In genomic region chr3:16140116-16140893, GRCh38 we compare ENCODE assay signal across 12 cellular contexts. TPM values are rescaled to one million over a fixed set of nuclear protein-coding genes. Genes with fewer than 3 reads are reported as not detected.
A peak's percentile ranks its signal among the peaks of the same experiment; 100 is the strongest.
DNase-seq lines count a peak whose midpoint lies in the region; ATAC-seq and TF ChIP-seq lines count a peak whose summit lies in the region.
"Had no signal": no experiment of that assay in that cellular context is flagged by ENCODE, and none has a peak within 500 bp of the region (broad histone marks: within the 10 kb centered on the region; RNA-seq: fewer than 3 reads in every experiment).

No MANE protein-coding gene starts in this region.

- no peak overlapping the region for H3K4me3 ChIP-seq in SK-N-SH (ENCODE audit: low read depth in 2 of 2, low read length in 1 of 2)

- WGBS in SK-N-SH (ENCODE audit: low lambda C conversion rate): 85% methylated on average over 6 of the region's 6 CpGs

- H3K9me2 ChIP-seq in SK-N-SH: no peaks in the 10 kb centered on the region

- H3F3A ChIP-seq in SK-N-SH (replicated peaks; ENCODE audit: insufficient read depth): peaks cover 12% of the 10 kb centered on the region

- POLR2A ChIA-PET in SK-N-SH (lab: Yijun Ruan, JAX): no interaction called here

- no peaks in the 10 kb centered on the region for H3K36me3 ChIP-seq in SK-N-SH (replicated peaks in 1 of 2; ENCODE audit: control insufficient read depth in 1 of 2, insufficient read depth in 2 of 2, low read length in 1 of 2)

- CTCF ChIA-PET in SK-N-SH (lab: Yijun Ruan, JAX): interaction anchor here (1.2 to 1.3 kb wide), 2 partner anchors 8 to 39 kb away, joined by 3 read pairs; no protein-coding TSS in a partner anchor

- H3K4me3 Mint-ChIP-seq in activated T-cell treated with anti-CD3 and anti-CD28 coated beads, Interleukin-2, amount 50 U/mL, for 72 hours: no peak overlapping the region
- H3K4me3 Mint-ChIP-seq: activated naive CD8-positive, alpha-beta T cell treated with anti-CD3 and anti-CD28 coated beads, Interleukin-2, amount 10 ng/mL, durations not matched to agents 7 days and 5 days had no signal

- H3K27ac ChIP-seq in SK-N-SH (ENCODE audit: low read depth in 2 of 2, low read length in 1 of 2): peak overlapping the region in 1 of 2 experiments; percentile 66; a peak in 2 of 4 replicates
- H3K27ac ChIP-seq: 22Rv1 had no signal

- no peaks in the 10 kb centered on the region for H3K9me3 ChIP-seq in SK-N-SH

- peak overlapping the region; percentile 16; the same call in 1 of the 2 replicates for H2AFZ ChIP-seq in SK-N-SH (ENCODE audit: low read depth)

- H3K27me3 ChIP-seq in SK-N-SH (ENCODE audit: insufficient read depth): no peaks in the 10 kb centered on the region

- TF ChIP-seq CTCF in SK-N-SH (IDR thresholded peaks at IDR 0.05): no peak
- no peak for TF ChIP-seq CTCF in omental fat pad (IDR thresholded peaks at IDR 0.05)

- no peaks in the 10 kb centered on the region for H3K79me2 ChIP-seq in SK-N-SH (ENCODE audit: insufficient read depth)

- 0 out of 4 replicates have a peak, but pooled peaks of 1 of the 2 experiments have one; percentile 18 for TF ChIP-seq EP300 in SK-N-SH (IDR thresholded peaks at IDR 0.05; ENCODE audit: borderline replicate concordance in 1 of 2, low read depth in 1 of 2, low read length in 1 of 2)

- no peak overlapping the region for H3K27ac Mint-ChIP-seq in activated T-cell treated with anti-CD3 and anti-CD28 coated beads, Interleukin-2, amount 50 U/mL, for 72 hours
- H3K27ac Mint-ChIP-seq: activated naive CD8-positive, alpha-beta T cell treated with anti-CD3 and anti-CD28 coated beads, Interleukin-2, amount 10 ng/mL, durations not matched to agents 7 days and 5 days had no signal

- peaks cover 0 to 4% of the 10 kb centered on the region in 2 donors for H3K36me3 Mint-ChIP-seq in activated T-cell treated with anti-CD3 and anti-CD28 coated beads, Interleukin-2, amount 50 U/mL, for 72 hours (ENCODE audit: insufficient read depth in 2 of 2)
- H3K36me3 Mint-ChIP-seq: activated naive CD8-positive, alpha-beta T cell treated with anti-CD3 and anti-CD28 coated beads, Interleukin-2, amount 10 ng/mL, durations not matched to agents 7 days and 5 days had no signal

- no peaks in the 10 kb centered on the region for H4K20me1 ChIP-seq in SK-N-SH (ENCODE audit: insufficient read depth)

- no peak for ATAC-seq in SK-N-SH treated with all-trans-retinoic acid at 6 μM for 48 hours
- peak; percentile 60 for ATAC-seq in omental fat pad (ENCODE audit: low FRiP score)
- ATAC-seq in activated T-cell treated with anti-CD3 and anti-CD28 coated beads, Interleukin-2, amount 50 U/mL, for 72 hours (replicated peaks in 1 of 2): no peak
- ATAC-seq in GM18868 (IDR thresholded peaks at IDR 0.05; ENCODE audit: unreplicated experiment): no peak
- ATAC-seq: stimulated activated naive CD8-positive, alpha-beta T cell treated with anti-CD3 and anti-CD28 coated beads, Interleukin-15, Interleukin-2, amounts not matched to agents 100 U/mL and 50 U/mL, for 24 hours had no signal

- no peaks in the 10 kb centered on the region for H3K27me3 Mint-ChIP-seq in activated T-cell treated with anti-CD3 and anti-CD28 coated beads, Interleukin-2, amount 50 U/mL, for 72 hours (ENCODE audit: low read depth)

- no peaks in the 10 kb centered on the region for H3K4me1 Mint-ChIP-seq in activated T-cell treated with anti-CD3 and anti-CD28 coated beads, Interleukin-2, amount 50 U/mL, for 72 hours (ENCODE audit: low read depth)
- H3K4me1 Mint-ChIP-seq: activated naive CD8-positive, alpha-beta T cell treated with anti-CD3 and anti-CD28 coated beads, Interleukin-2, amount 10 ng/mL, durations not matched to agents 7 days and 5 days had no signal

- no peak overlapping the region for H3K4me2 ChIP-seq in SK-N-SH

- H3K4me1 ChIP-seq in SK-N-SH (ENCODE audit: control insufficient read depth in 1 of 2, insufficient read depth in 2 of 2, low read depth in 1 of 2, low read length in 1 of 2): peaks cover 0 to 13% of the 10 kb centered on the region in 2 experiments; a peak in 1 of 4 replicates

- DNase-seq in SK-N-SH: no peak
- peak; percentile 88 for DNase-seq in fibroblast of peridontal ligament (ENCODE audit: extremely low read depth)
- no peak for DNase-seq in omental fat pad (ENCODE audit: low spot score)
- DNase-seq in activated CD8-positive, alpha-beta memory T cell treated with anti-CD3 and anti-CD28 coated beads, Interleukin-2, amount 50 U/mL, for 4 hours: no peak
- DNase-seq in activated T-cell treated with anti-CD3 and anti-CD28 coated beads, Interleukin-2, amount 50 U/mL, for 72 hours: no peak
- no peak for DNase-seq in stimulated activated naive CD4-positive, alpha-beta T cell (lab: John Stamatoyannopoulos, UW)
- DNase-seq: activated naive CD8-positive, alpha-beta T cell treated with anti-CD3 and anti-CD28 coated beads, Interleukin-2, amount 10 ng/mL, durations not matched to agents 7 days and 5 days; NCI-H1105; stimulated activated naive CD8-positive, alpha-beta T cell treated with anti-CD3 and anti-CD28 coated beads, Interleukin-15, Interleukin-2, amounts not matched to agents 100 U/mL and 50 U/mL, for 24 hours had no signal

- peaks cover 2 to 11% of the 10 kb centered on the region in 2 donors for H3K9me3 Mint-ChIP-seq in activated T-cell treated with anti-CD3 and anti-CD28 coated beads, Interleukin-2, amount 50 U/mL, for 72 hours

- H3K9ac ChIP-seq in SK-N-SH: peak overlapping the region; percentile 38

- no peak for TF ChIP-seq RAD21 in SK-N-SH (IDR thresholded peaks at IDR 0.05; ENCODE audit: low read length)

TF ChIP-seq in SK-N-SH, 30 proteins besides CTCF, POLR2A, EP300 and RAD21:
- peak; percentile 41 for TF ChIP-seq NFIC (IDR thresholded peaks at IDR 0.05; ENCODE audit: borderline replicate concordance)
- peak; percentile 36; the same call in 1 of the 2 replicates for TF ChIP-seq TCF12 (IDR thresholded peaks at IDR 0.05)
- peak; percentile 13; the same call in 1 of the 2 replicates for TF ChIP-seq JUND (IDR thresholded peaks at IDR 0.05)
- TF ChIP-seq GABPA (IDR thresholded peaks at IDR 0.05; ENCODE audit: low read depth): no peak
- TF ChIP-seq FOSL2 (IDR thresholded peaks at IDR 0.05; ENCODE audit: borderline replicate concordance, low read depth): no peak
- TF ChIP-seq EZH2phosphoT487 (IDR thresholded peaks at IDR 0.05; ENCODE audit: borderline replicate concordance, low read depth): no peak

TF ChIP-seq in SK-N-SH treated with all-trans-retinoic acid at 6 μM for 48 hours, 23 proteins besides CTCF, POLR2A, EP300 and RAD21:
- TF ChIP-seq ESRRG (CRISPR knock-in tag; IDR thresholded peaks at IDR 0.05): no peak
- TF ChIP-seq TCF4 (CRISPR knock-in tag; IDR thresholded peaks at IDR 0.05; ENCODE audit: borderline replicate concordance): no peak
- no peak for TF ChIP-seq GLIS3 (CRISPR knock-in tag; IDR thresholded peaks at IDR 0.05)
- TF ChIP-seq TSHZ2 (CRISPR knock-in tag; IDR thresholded peaks at IDR 0.05): no peak
- no peak for TF ChIP-seq OSR1 (CRISPR knock-in tag; IDR thresholded peaks at IDR 0.05)
- no peak for TF ChIP-seq TOX (CRISPR knock-in tag; IDR thresholded peaks at IDR 0.05; ENCODE audit: borderline replicate concordance)
- TF ChIP-seq PPARA (CRISPR knock-in tag; IDR thresholded peaks at IDR 0.05; ENCODE audit: borderline replicate concordance): no peak
- no peak for TF ChIP-seq BACH2 (CRISPR knock-in tag; IDR thresholded peaks at IDR 0.05; ENCODE audit: borderline replicate concordance)
- no peak for TF ChIP-seq ARNTL (CRISPR knock-in tag; IDR thresholded peaks at IDR 0.05; ENCODE audit: borderline replicate concordance, low read depth)
- no peak for TF ChIP-seq CSDC2 (CRISPR knock-in tag; IDR thresholded peaks at IDR 0.05)
- TF ChIP-seq POU6F1 (CRISPR knock-in tag; IDR thresholded peaks at IDR 0.05; ENCODE audit: borderline replicate concordance, low read depth): no peak
- TF ChIP-seq SNAI2 (CRISPR knock-in tag; IDR thresholded peaks at IDR 0.05): no peak
- no peak for TF ChIP-seq ZNF8 (CRISPR knock-in tag; IDR thresholded peaks at IDR 0.05)

RNA-seq across cellular contexts. Expression of gene GALNT15, which starts 34.2 kb away (rescaled TPM):
- polyA plus RNA-seq in SK-N-SH (2012; rRNA removed): 4.7 and 6.5 TPM in 2 replicates
- 4.0 and 5.5 TPM in 2 replicates for polyA plus RNA-seq in SK-N-SH (2012; cell fraction: cytosol; rRNA removed)
- 4.0 and 5.4 TPM in 2 replicates for polyA plus RNA-seq in SK-N-SH (2012; cell fraction: nucleus; rRNA removed)
- 100 to 1,000 TPM; 135 to 717 (median 384) TPM for total RNA-seq in omental fat pad
- under 1 TPM in 1 of 2 donors, not detected in 1; 0.30 TPM for total RNA-seq in activated T-cell treated with anti-CD3 and anti-CD28 coated beads, Interleukin-2, amount 50 U/mL, for 72 hours
- total RNA-seq: activated naive CD8-positive, alpha-beta T cell treated with anti-CD3 and anti-CD28 coated beads, Interleukin-2, amount 10 ng/mL, durations not matched to agents 7 days and 5 days had no signal

Comparison
In these comparisons a context has a peak if more than half of its experiments do, and no peak if none do; other contexts are left out.
1. RNA of gene GALNT15, which starts 34.2 kb away (total RNA-seq): 135 to 717 TPM in omental fat pad; 0.30 TPM in activated T-cell treated with anti-CD3 and anti-CD28 coated beads, Interleukin-2, amount 50 U/mL, for 72 hours; every median in the first group is over 100 times any median in the second.